In genomic region chr11:18707811-18708340, GRCh38 we compare ENCODE assay signal across 18 cellular contexts. TPM values are rescaled to one million over a fixed set of nuclear protein-coding genes. Genes with fewer than 3 reads are reported as not detected.
"Had no signal": no experiment of that assay in that cellular context is flagged by ENCODE, and none has a peak within 500 bp of the region (broad histone marks: within the 10 kb centered on the region; RNA-seq: fewer than 3 reads in every experiment).

No MANE protein-coding gene starts in this region.

- H3K4me3 Mint-ChIP-seq: activated naive CD4-positive, alpha-beta T cell treated with anti-CD3 and anti-CD28 coated beads for 36 hours; stimulated activated naive B cell treated with anti-CD40 and anti-IgM and Interleukin-4, amounts not matched to agents 10 μg/mL and 1 μg/mL and 100 μg/mL, for 72 hours had no signal

- ATAC-seq: activated CD4-positive, CD25-positive, alpha-beta regulatory T cell treated with anti-CD3 and anti-CD28 coated beads, Interleukin-2, amount 50 U/mL, for 24 hours; heart left ventricle; left cardiac atrium; lower lobe of right lung; stimulated activated naive B cell treated with anti-CD40 and anti-IgM and Interleukin-4, amounts not matched to agents 10 μg/mL and 1 μg/mL and 100 μg/mL, for 72 hours had no signal

- H3K9me3 Mint-ChIP-seq: activated naive CD4-positive, alpha-beta T cell treated with anti-CD3 and anti-CD28 coated beads for 36 hours; activated T-helper 2 cell treated with anti-CD3 and anti-CD28 coated beads, Interferon-gamma antibody, Interleukin-2, Interleukin-4, amounts not matched to agents 10 μg/mL and 5 μg/mL and 100 μg/mL, durations not matched to agents 14 hours and 24 hours and 36 hours; endodermal cell; stimulated activated naive B cell treated with anti-CD40 and anti-IgM and Interleukin-4, amounts not matched to agents 10 μg/mL and 1 μg/mL and 100 μg/mL, for 72 hours had no signal

- H3K27me3 ChIP-seq: heart left ventricle, tibial nerve, vagina had no signal

- H3K27ac Mint-ChIP-seq: activated naive CD4-positive, alpha-beta T cell treated with anti-CD3 and anti-CD28 coated beads for 36 hours; activated T-helper 2 cell treated with anti-CD3 and anti-CD28 coated beads, Interferon-gamma antibody, Interleukin-2, Interleukin-4, amounts not matched to agents 10 μg/mL and 5 μg/mL and 100 μg/mL, durations not matched to agents 14 hours and 24 hours and 36 hours; endodermal cell; stimulated activated naive B cell treated with anti-CD40 and anti-IgM and Interleukin-4, amounts not matched to agents 10 μg/mL and 1 μg/mL and 100 μg/mL, for 72 hours had no signal

- H3K4me3 ChIP-seq: tibial nerve, vagina had no signal

- H3K36me3 ChIP-seq: lower lobe of right lung, vagina had no signal

- DNase-seq: activated CD4-positive, alpha-beta T cell treated with anti-CD3 and anti-CD28 coated beads, Interleukin-2, amount 50 U/mL, for 1 hour; activated CD8-positive, alpha-beta memory T cell treated with anti-CD3 and anti-CD28 coated beads for 24 hours; activated naive CD4-positive, alpha-beta T cell treated with anti-CD3 and anti-CD28 coated beads for 36 hours; dorsolateral prefrontal cortex; endodermal cell; heart left ventricle; left cardiac atrium; lower lobe of right lung; midbrain; stimulated activated CD4-positive, alpha-beta T cell treated with anti-CD3 and anti-CD28 coated beads, Interleukin-15, amount 100 ng/mL, for 24 hours; stimulated activated CD4-positive, alpha-beta T cell treated with anti-CD3 and anti-CD28 coated beads, Interleukin-4, amount 100 ng/mL, for 1 hour; stimulated activated naive B cell treated with anti-CD40 and anti-IgM and Interleukin-4, amounts not matched to agents 10 μg/mL and 1 μg/mL and 100 μg/mL, for 72 hours; T-helper 2 cell had no signal

- H3K9me3 ChIP-seq: heart left ventricle, lower lobe of right lung, tibial nerve, vagina had no signal

RNA-seq across cellular contexts. Expression of gene IGSF22, which starts 18.1 kb away (rescaled TPM):
- total RNA-seq: frontal cortex, vagina had no signal
